ENCODE assay signal across 11 cellular contexts in the genomic region with DNA sequence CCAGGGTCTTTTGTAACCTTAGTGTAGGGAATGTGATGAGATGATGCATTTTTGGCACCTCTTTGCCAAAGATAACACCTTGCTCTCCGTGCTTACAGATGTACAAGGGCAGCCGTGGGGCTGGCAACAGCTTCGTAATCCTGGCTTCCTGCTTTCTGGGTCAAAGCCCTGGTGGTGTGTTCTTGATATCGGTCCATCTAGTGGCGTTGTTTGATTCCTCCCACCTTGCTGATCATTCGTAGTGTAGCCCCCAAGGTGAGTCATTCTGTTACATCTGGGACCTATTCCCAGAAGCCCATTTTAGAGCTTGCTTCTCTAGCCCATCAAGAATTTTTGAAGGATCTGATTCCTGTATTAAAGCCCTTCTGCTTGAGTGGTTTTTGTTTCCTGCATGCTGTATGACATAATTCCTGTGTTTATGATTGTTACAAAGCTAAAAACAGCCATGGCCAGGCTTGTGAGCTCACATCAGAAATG. TPM values are rescaled to one million over a fixed set of nuclear protein-coding genes. Genes with fewer than 3 reads are reported as not detected.
DNase-seq lines count a peak whose midpoint lies in the region; ATAC-seq, FAIRE-seq and TF ChIP-seq lines count a peak whose summit lies in the region.
"Had no signal": no experiment of that assay in that cellular context is flagged by ENCODE, and none has a peak within 500 bp of the region (broad histone marks: within the 10 kb centered on the region; RNA-seq: fewer than 3 reads in every experiment).

No MANE protein-coding gene starts in this region.

- H3K36me3 Mint-ChIP-seq in T-cell, result no peaks in the 10 kb centered on the region
- H3K36me3 Mint-ChIP-seq in effector memory CD8-positive, alpha-beta T cell (ENCODE audit: insufficient read depth), result peaks cover 7% of the 10 kb centered on the region

- peaks cover 38 to 69% (median 67%) of the 10 kb centered on the region in 3 donors for H3K4me1 Mint-ChIP-seq in T-cell
- H3K4me1 Mint-ChIP-seq in effector memory CD8-positive, alpha-beta T cell (ENCODE audit: low read depth in 2 of 2), result peaks cover 28 to 37% of the 10 kb centered on the region in 2 donors

- in situ Hi-C loops in GM13976 (cut with MboI; ENCODE audit: low sequenced_read_pairs, unreplicated experiment), result loop anchor here (5.0 to 25.0 kb wide), 2 partner anchors 292 to 757 kb away; no protein-coding TSS in a partner anchor

- ATAC-seq in T-cell (replicated peaks in 1 of 4), result peak in 1 of 4 experiments; percentile 19
- peak; percentile 68 for ATAC-seq in effector memory CD8-positive, alpha-beta T cell (replicated peaks)
- ATAC-seq in sciatic nerve, result peak; percentile 37
- no peak for ATAC-seq in GM18505 (IDR thresholded peaks at IDR 0.05; ENCODE audit: unreplicated experiment)

- H3K27ac Mint-ChIP-seq in T-cell, result peak overlapping the region; percentile 89
- peak overlapping the region; percentile 35 to 92 for H3K27ac Mint-ChIP-seq in effector memory CD8-positive, alpha-beta T cell

- peak overlapping the region; percentile 28 to 83 (median 57) for H3K4me3 Mint-ChIP-seq in T-cell
- H3K4me3 Mint-ChIP-seq in effector memory CD8-positive, alpha-beta T cell, result peak overlapping the region; percentile 17 to 84

- peak; percentile 76 for FAIRE-seq in GM12892 (lab: Jason Lieb, UNC)
- FAIRE-seq in frontal cortex (lab: Jason Lieb, UNC), result no peak
- FAIRE-seq: G401.6 had no signal

- POLR2A ChIA-PET in T-cell (lab: Charles Lee), result interaction anchor here in 1 of 2 donors (0.6 to 1.5 kb wide), 2 partner anchors 16 to 55 kb away, joined by 3 to 6 read pairs; no protein-coding TSS in a partner anchor

- CTCF ChIA-PET in T-cell (lab: Charles Lee), result interaction anchor here (0.6 to 1.0 kb wide), 3 partner anchors 9 to 78 kb away, joined by 3 to 4 read pairs (median 3); no protein-coding TSS in a partner anchor

- TF ChIP-seq CTCF in GM13976 (IDR thresholded peaks at IDR 0.05; ENCODE audit: borderline replicate concordance, control extremely low read depth, extremely low read depth, insufficient read depth, missing control alignments), result no peak

- TF ChIP-seq POLR2A in GM12892 (IDR thresholded peaks at IDR 0.05; ENCODE audit: low read depth, low read length) (no peak), GM18505 (IDR thresholded peaks at IDR 0.05; ENCODE audit: borderline replicate concordance, extremely low read depth, insufficient read depth, insufficient read length) (no peak)

- DNase-seq in GM12892 (ENCODE audit: insufficient read length) (no peak), T-cell (peak in 14 of 34 experiments; percentile 4 to 45 (median 20)), sciatic nerve (ENCODE audit: low spot score) (no peak), frontal cortex (ENCODE audit: low spot score in 2 of 2) (no peak), GM13976 (ENCODE audit: low spot score) (no peak)
- peak in 2 of 3 experiments; percentile 14 to 15 for DNase-seq in effector memory CD8-positive, alpha-beta T cell
- DNase-seq in stimulated activated naive CD4-positive, alpha-beta T cell treated with Interleukin-2 at 50 U/mL for 16 hours (lab: John Stamatoyannopoulos, UW), result no peak
- DNase-seq: activated effector memory CD4-positive, alpha-beta T cell treated with anti-CD3 and anti-CD28 coated beads, Interleukin-2, amount 50 U/mL, for 16 hours; NCI-H1105 had no signal

- intact Hi-C loops in sciatic nerve (cut with DNase I), result no loop called here

- H3K9me3 Mint-ChIP-seq in T-cell, result no peaks in the 10 kb centered on the region
- H3K9me3 Mint-ChIP-seq in effector memory CD8-positive, alpha-beta T cell, result peaks cover 0 to 6% of the 10 kb centered on the region in 2 donors

- no peaks in the 10 kb centered on the region for H3K27me3 Mint-ChIP-seq in T-cell
- no peaks in the 10 kb centered on the region for H3K27me3 Mint-ChIP-seq in effector memory CD8-positive, alpha-beta T cell

RNA-seq across cellular contexts. Expression of a gene that starts 7.0 kb away (rescaled TPM):
- 373 TPM for polyA plus RNA-seq in GM12892 (2012; ENCODE audit: missing spikeins)
- 100 to 1,000 TPM; 103 to 131 (median 115) TPM for total RNA-seq in T-cell
- total RNA-seq in sciatic nerve, result 73.8 TPM
- total RNA-seq in frontal cortex, result 262 TPM

RNA-seq across cellular contexts. Expression of a gene that starts 50.0 kb away (rescaled TPM):
- 9.7 TPM for polyA plus RNA-seq in GM12892 (2012; ENCODE audit: missing spikeins)
- total RNA-seq in T-cell (1 to 10 TPM; 4.8 to 9.1 (median 7.4) TPM), sciatic nerve (5.7 TPM), frontal cortex (1.2 TPM)

RNA-seq across cellular contexts. Expression of a gene that starts 56.0 kb away (rescaled TPM):
- 36.6 TPM for polyA plus RNA-seq in GM12892 (2012; ENCODE audit: missing spikeins)
- total RNA-seq in T-cell, result 10 to 100 TPM; 41.8 to 68.7 (median 45.4) TPM
- 53.7 TPM for total RNA-seq in sciatic nerve
- total RNA-seq in frontal cortex, result 34.6 TPM

Comparison
In these comparisons a context has a peak if more than half of its experiments do, and no peak if none do; other contexts are left out.
1. DNase-seq: peak in effector memory CD8-positive, alpha-beta T cell (2 of 3); none in GM12892 (single experiment), sciatic nerve (single experiment), frontal cortex (0 of 2), GM13976 (single experiment) and stimulated activated naive CD4-positive, alpha-beta T cell treated with Interleukin-2 at 50 U/mL for 16 hours (single experiment).